Comparison of ENCODE assay signal across 1 cellular context in genomic region chr5:134224905-134225779, GRCh38.
TF ChIP-seq lines count a peak whose summit lies in the region.

No MANE protein-coding gene starts in this region.

TF ChIP-seq in GM12878, 131 proteins besides CTCF, POLR2A, EP300 and RAD21 (continued from another document):
- peak; percentile 49; the same call in 1 of the 2 replicates for TF ChIP-seq RELB (IDR thresholded peaks at IDR 0.05; ENCODE audit: low read depth)
- 0 out of 2 replicates have a peak, but pooled peaks have one; percentile 41 for TF ChIP-seq RB1 (IDR thresholded peaks at IDR 0.05; ENCODE audit: borderline replicate concordance)
- peak; percentile 96 for TF ChIP-seq YY1 (IDR thresholded peaks at IDR 0.05; ENCODE audit: low read depth, low read length)
- 0 out of 2 replicates have a peak, but pooled peaks have one; percentile 11 for TF ChIP-seq CBFB (IDR thresholded peaks at IDR 0.05; ENCODE audit: low read depth)
- 0 out of 2 replicates have a peak, but pooled peaks have one; percentile 16 for TF ChIP-seq SMAD5 (IDR thresholded peaks at IDR 0.05; ENCODE audit: low read depth)
- TF ChIP-seq DPF2 (IDR thresholded peaks at IDR 0.05): no peak; the same call in 1 of the 2 replicates
- TF ChIP-seq MYC (IDR thresholded peaks at IDR 0.05; ENCODE audit: insufficient read depth, insufficient read length, insufficient replicate concordance, low read length, severe bottlenecking): no peak
- TF ChIP-seq MEF2B (IDR thresholded peaks at IDR 0.05; ENCODE audit: partially characterized antibody, poor library complexity, severe bottlenecking): peak; percentile 1
- peak; percentile 69; the same call in 1 of the 2 replicates for TF ChIP-seq TAF1 (IDR thresholded peaks at IDR 0.05; ENCODE audit: borderline replicate concordance, low read depth, low read length)
- TF ChIP-seq CREB1 (IDR thresholded peaks at IDR 0.05; ENCODE audit: low read depth): peak; percentile 9; the same call in 1 of the 2 replicates
- TF ChIP-seq KLF5 (IDR thresholded peaks at IDR 0.05; ENCODE audit: partially characterized antibody): no peak
TF ChIP-seq in GM12878: peak in this region for 13.
